13 cellular contexts compared by ENCODE assay signal in the genomic region with DNA sequence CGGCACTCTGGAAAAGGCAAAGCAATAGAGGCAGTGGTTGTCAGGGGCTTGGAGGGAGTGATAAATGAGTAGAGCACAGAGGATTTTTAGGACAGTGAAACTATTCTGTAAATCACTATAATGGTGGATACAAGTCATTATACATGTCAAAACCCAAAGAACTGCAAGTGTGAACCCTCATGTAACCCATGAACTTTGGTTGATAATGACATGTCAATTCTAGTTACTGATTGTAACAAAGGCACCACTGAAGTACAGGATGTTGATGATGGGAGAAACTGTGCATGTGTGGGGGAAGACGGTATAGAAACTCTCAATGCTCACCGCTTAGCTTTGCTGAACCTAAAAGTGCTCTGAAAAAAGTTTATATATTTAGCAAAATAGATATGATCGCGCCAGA. TPM values are rescaled to one million over a fixed set of nuclear protein-coding genes. Genes with fewer than 3 reads are reported as not detected.
DNase-seq lines count a peak whose midpoint lies in the region; ATAC-seq lines count a peak whose summit lies in the region.
"Had no signal": no experiment of that assay in that cellular context is flagged by ENCODE, and none has a peak within 500 bp of the region (broad histone marks: within the 10 kb centered on the region; RNA-seq: fewer than 3 reads in every experiment).

No MANE protein-coding gene starts in this region.

- H3K4me1 Mint-ChIP-seq in activated CD4-positive, alpha-beta memory T cell treated with anti-CD3 and anti-CD28 coated beads, Interleukin-2, amount 10 ng/mL, durations not matched to agents 7 days and 5 days: peaks cover 78% of the 10 kb centered on the region

- H3K27ac Mint-ChIP-seq in activated CD4-positive, alpha-beta memory T cell treated with anti-CD3 and anti-CD28 coated beads, Interleukin-2, amount 10 ng/mL, durations not matched to agents 7 days and 5 days: peak overlapping the region; percentile 76

- H3K9me3 Mint-ChIP-seq in activated CD4-positive, alpha-beta memory T cell treated with anti-CD3 and anti-CD28 coated beads, Interleukin-2, amount 10 ng/mL, durations not matched to agents 7 days and 5 days: peaks cover 4% of the 10 kb centered on the region

- peak; percentile 27 for ATAC-seq in GM18520 (IDR thresholded peaks at IDR 0.05; ENCODE audit: unreplicated experiment)
- ATAC-seq in HG02852 (IDR thresholded peaks at IDR 0.05; ENCODE audit: unreplicated experiment): peak; percentile 40
- ATAC-seq in HG03025 (IDR thresholded peaks at IDR 0.05; ENCODE audit: low FRiP score, unreplicated experiment): no peak

- H3K9ac ChIP-seq in BLaER1: no peak overlapping the region

- H3K27me3 ChIP-seq in BLaER1: no peaks in the 10 kb centered on the region
- H3K27me3 ChIP-seq: right atrium auricular region had no signal

- H4K20me1 ChIP-seq in BLaER1: no peaks in the 10 kb centered on the region

- peak overlapping the region; percentile 1 for H3K4me3 Mint-ChIP-seq in activated CD4-positive, alpha-beta memory T cell treated with anti-CD3 and anti-CD28 coated beads, Interleukin-2, amount 10 ng/mL, durations not matched to agents 7 days and 5 days

- peak overlapping the region; percentile 62 for H3K27ac ChIP-seq in BLaER1
- H3K27ac ChIP-seq: right atrium auricular region had no signal

- H3K9me3 ChIP-seq in BLaER1: 0 out of 2 replicates have a peak, but pooled peaks cover 6% of the 10 kb centered on the region

- H3K27me3 Mint-ChIP-seq in activated CD4-positive, alpha-beta memory T cell treated with anti-CD3 and anti-CD28 coated beads, Interleukin-2, amount 10 ng/mL, durations not matched to agents 7 days and 5 days: no peaks in the 10 kb centered on the region

- no peak for DNase-seq in activated CD4-positive, alpha-beta memory T cell treated with anti-CD3 and anti-CD28 coated beads, Interleukin-2, amount 10 ng/mL, durations not matched to agents 7 days and 5 days
- DNase-seq in NCI-H1105 (lab: John Stamatoyannopoulos, UW) (no peak), CD1c-positive myeloid dendritic cell (ENCODE audit: extremely low spot score) (no peak), NCI-H1436 treated with DMSO at 0.1 percent for 48 hours (lab: John Stamatoyannopoulos, UW) (no peak)
- DNase-seq: AML-193, NCI-H510A treated with DMSO at 0.1 percent for 48 hours had no signal

- peaks cover 65% of the 10 kb centered on the region for H3K4me1 ChIP-seq in BLaER1

- H3K36me3 Mint-ChIP-seq in activated CD4-positive, alpha-beta memory T cell treated with anti-CD3 and anti-CD28 coated beads, Interleukin-2, amount 10 ng/mL, durations not matched to agents 7 days and 5 days (ENCODE audit: low read depth): peaks cover 62% of the 10 kb centered on the region

- no peak overlapping the region for H3K4me3 ChIP-seq in BLaER1
- H3K4me3 ChIP-seq: right atrium auricular region had no signal

- H3K4me2 ChIP-seq in BLaER1: peak overlapping the region; percentile 81

- CTCF ChIA-PET in activated CD4-positive, alpha-beta memory T cell treated with anti-CD3 and anti-CD28 coated beads, Interleukin-2, amount 10 ng/mL, durations not matched to agents 7 days and 5 days (lab: Charles Lee): interaction anchor here (1.0 to 1.3 kb wide), 4 partner anchors 26 to 352 kb away, joined by 3 to 4 read pairs (median 3); partner anchors contain the start of gene CD200

- POLR2A ChIA-PET in activated CD4-positive, alpha-beta memory T cell treated with anti-CD3 and anti-CD28 coated beads, Interleukin-2, amount 10 ng/mL, durations not matched to agents 7 days and 5 days (lab: Charles Lee): interaction anchor here (2.4 to 2.8 kb wide), 3 partner anchors 28 to 98 kb away, joined by 9 to 26 read pairs (median 10); partner anchors contain the start of genes ATG3, BTLA and SLC35A5

- no peaks in the 10 kb centered on the region for H3K36me3 ChIP-seq in BLaER1
- H3K36me3 ChIP-seq: right atrium auricular region had no signal

RNA-seq across cellular contexts. Expression of gene BTLA, which starts 36.0 kb away (rescaled TPM):
- 10 to 100 TPM; 45.7 to 46.3 TPM for total RNA-seq in activated CD4-positive, alpha-beta memory T cell treated with anti-CD3 and anti-CD28 coated beads, Interleukin-2, amount 10 ng/mL, durations not matched to agents 7 days and 5 days
- total RNA-seq: dermis microvascular lymphatic vessel endothelial cell, lung microvascular endothelial cell, right atrium auricular region had no signal
